ENCODE assay signal across 8 cellular contexts in the genomic region with DNA sequence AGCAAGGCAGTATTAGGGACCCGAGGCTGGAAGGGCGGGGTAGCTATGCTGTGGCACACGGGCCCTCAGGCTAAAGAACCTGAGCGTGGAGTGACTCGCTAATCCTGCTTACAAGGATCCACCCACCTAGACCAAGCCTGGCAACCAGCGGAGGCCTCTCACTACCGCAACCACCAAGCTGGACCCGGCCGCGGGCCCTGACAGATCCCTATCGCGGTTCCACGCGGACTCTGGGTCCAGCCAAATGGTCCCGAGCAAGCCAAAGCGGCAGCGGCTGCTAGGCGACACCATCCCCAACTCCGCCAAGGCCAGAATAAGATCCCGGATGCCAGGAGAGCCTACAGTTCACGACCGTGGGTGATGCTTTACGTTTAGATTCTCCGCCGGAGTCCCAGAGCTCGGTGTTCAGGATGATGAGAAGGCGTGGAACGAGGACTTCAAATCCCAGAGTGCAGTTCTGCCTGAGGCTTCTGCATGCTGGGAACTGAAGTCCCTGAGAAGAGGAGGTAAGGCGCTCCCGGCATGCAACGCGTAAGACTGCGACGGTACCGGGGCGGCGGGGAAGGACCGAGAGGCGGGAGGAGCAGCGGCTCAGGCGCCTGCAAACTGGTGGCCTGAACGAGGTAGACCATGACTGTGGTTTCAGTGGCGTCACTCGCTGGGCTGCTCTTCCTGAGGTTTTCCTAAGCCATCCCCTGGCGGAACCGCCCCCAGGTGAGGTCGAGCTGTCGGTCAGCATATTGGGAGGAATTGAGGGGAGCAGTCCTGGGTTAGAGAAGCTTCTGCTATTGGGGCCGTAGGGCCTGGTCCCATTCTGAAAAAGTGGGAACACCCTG. TPM values are rescaled to one million over a fixed set of nuclear protein-coding genes. Genes with fewer than 3 reads are reported as not detected.
DNase-seq lines count a peak whose midpoint lies in the region; ATAC-seq, FAIRE-seq and TF ChIP-seq lines count a peak whose summit lies in the region.

Gene CEP290, minus strand, starts transcription at position 315 of the 836 bp plus-strand sequence. CDS start 781 bp downstream, outside the sequence.
Gene TMTC3, plus strand, starts transcription at position 534 of the 836 bp plus-strand sequence. CDS start 6,009 bp downstream, outside the sequence.

- peak within 1 kb of the TSS; percentile 91 for H3K4me2 ChIP-seq in parathyroid adenoma (ENCODE audit: low read length)

- DNase-seq in GM12892 (ENCODE audit: insufficient read length) (peak; percentile 47), NCI-H1436 (lab: John Stamatoyannopoulos, UW) (peak; percentile 97), SW480 (ENCODE audit: low spot score) (peak; percentile 99), adrenal gland (peak; percentile 95 to 99 (median 98)), cardiac septum (ENCODE audit: low spot score) (peak; percentile 97), tibial artery (peak; percentile 98)

- H3K27ac ChIP-seq in adrenal gland (peak within 1 kb of the TSS in 4 of 5 donors; percentile 15 to 82 (median 62)), parathyroid adenoma (peak within 1 kb of the TSS; percentile 61), tibial artery (peak within 1 kb of the TSS; percentile 82 to 85)

- H3K4me3 ChIP-seq in adrenal gland: peak within 1 kb of the TSS; percentile 26 to 78 (median 58)
- H3K4me3 ChIP-seq in parathyroid adenoma (ENCODE audit: low read depth, low read length): peak within 1 kb of the TSS; percentile 93
- peak within 1 kb of the TSS; percentile 75 to 76 for H3K4me3 ChIP-seq in tibial artery

- H3K9me3 ChIP-seq in adrenal gland (replicated peaks in 1 of 3) (no peaks in the 10 kb centered on the region), parathyroid adenoma (ENCODE audit: control insufficient read depth, low read length) (no peaks in the 10 kb centered on the region), tibial artery (no peaks in the 10 kb centered on the region)

- TF ChIP-seq POLR2A in GM12892 (IDR thresholded peaks at IDR 0.05; ENCODE audit: low read depth, low read length): peak; percentile 70; the same call in 1 of the 2 replicates
- peak; percentile 40 to 73 for TF ChIP-seq POLR2A in adrenal gland (IDR thresholded peaks at IDR 0.05)

- no peak within 1 kb of the TSS for H3K9ac ChIP-seq in parathyroid adenoma

- WGBS in adrenal gland, 4 donors: 0 to 1% (median 0%) methylated on average over 27 to 49 of the region's 49 CpGs

- H3K27me3 ChIP-seq in adrenal gland: no peaks in the 10 kb centered on the region
- no peaks in the 10 kb centered on the region for H3K27me3 ChIP-seq in parathyroid adenoma (ENCODE audit: control insufficient read depth, insufficient read depth, low read length)
- no peaks in the 10 kb centered on the region for H3K27me3 ChIP-seq in tibial artery

- ATAC-seq in HG02840 (IDR thresholded peaks at IDR 0.05; ENCODE audit: low FRiP score, unreplicated experiment): peak; percentile 98

- peak within 1 kb of the TSS; percentile 83 for H2AFZ ChIP-seq in parathyroid adenoma

- TF ChIP-seq CTCF in adrenal gland (IDR thresholded peaks at IDR 0.05) (no peak), parathyroid adenoma (IDR thresholded peaks at IDR 0.05) (no peak), tibial artery (IDR thresholded peaks at IDR 0.05) (no peak)

- peaks cover 9% of the 10 kb centered on the region for H3K79me2 ChIP-seq in parathyroid adenoma

- intact Hi-C loops in adrenal gland (cut with DNase I) (no loop called here), cardiac septum (cut with DNase I) (loop anchor here (5.0 kb wide), 1 partner anchor 1385 kb away; the partner anchor contains the start of gene POC1B), tibial artery (cut with DNase I; ENCODE audit: low total_unique reads) (no loop called here)

- FAIRE-seq in GM12892 (lab: Jason Lieb, UNC): peak; percentile 99

- H3K36me3 ChIP-seq in adrenal gland (replicated peaks in 1 of 2) (no peaks in the 10 kb centered on the region), parathyroid adenoma (ENCODE audit: control insufficient read depth, insufficient read depth, low read length) (no peaks in the 10 kb centered on the region), tibial artery (peaks cover 0 to 5% (median 0%) of the 10 kb centered on the region in 3 donors)

- H3K4me1 ChIP-seq in adrenal gland (replicated peaks in 1 of 2) (peaks cover 10 to 24% of the 10 kb centered on the region in 2 donors), parathyroid adenoma (no peaks in the 10 kb centered on the region), tibial artery (peaks cover 0 to 19% (median 6%) of the 10 kb centered on the region in 4 donors)

RNA-seq across cellular contexts. Expression of gene CEP290, which starts in this region (rescaled TPM):
- 15.0 TPM for polyA plus RNA-seq in GM12892 (2012; ENCODE audit: missing spikeins)
- total RNA-seq in adrenal gland (10 to 100 TPM in 4 of 8 donors, 1 to 10 TPM in 4; 5.1 to 32.0 (median 10.5) TPM), cardiac septum (10.0 TPM)
- polyA plus RNA-seq in adrenal gland: 10 to 100 TPM in 2 of 3 donors, 1 to 10 TPM in 1; 5.5 to 16.4 (median 10.5) TPM

RNA-seq across cellular contexts. Expression of gene TMTC3, which starts in this region (rescaled TPM):
- 1.5 TPM for polyA plus RNA-seq in GM12892 (2012; ENCODE audit: missing spikeins)
- total RNA-seq in adrenal gland (10 to 100 TPM in 7 of 8 donors, 1 to 10 TPM in 1; 9.4 to 25.5 (median 16.5) TPM), cardiac septum (12.2 TPM)
- polyA plus RNA-seq in adrenal gland: 10 to 100 TPM in 1 of 3 donors, 1 to 10 TPM in 2; 2.9 to 11.0 (median 4.5) TPM

Comparison
In these comparisons a context has a peak if more than half of its experiments do, and no peak if none do; other contexts are left out.
1. Peak in every context shown above with its lines: DNase-seq, ATAC-seq, H3K4me3 ChIP-seq and H3K27ac ChIP-seq.
2. DNase-seq: peak in every context shown above with its lines; median percentile 99 in SW480; 98 in adrenal gland; 98 in tibial artery; 97 in NCI-H1436; 97 in cardiac septum; 47 in GM12892.